ENCODE assay signal across 1 cellular context in genomic region chr6:136863752-136864151, GRCh38.
TF ChIP-seq lines count a peak whose summit lies in the region.

No MANE protein-coding gene starts in this region.

TF ChIP-seq in GM23338, 12 proteins besides CTCF, POLR2A, EP300 and RAD21 (continued from another document):
- TF ChIP-seq, protein P1, sequence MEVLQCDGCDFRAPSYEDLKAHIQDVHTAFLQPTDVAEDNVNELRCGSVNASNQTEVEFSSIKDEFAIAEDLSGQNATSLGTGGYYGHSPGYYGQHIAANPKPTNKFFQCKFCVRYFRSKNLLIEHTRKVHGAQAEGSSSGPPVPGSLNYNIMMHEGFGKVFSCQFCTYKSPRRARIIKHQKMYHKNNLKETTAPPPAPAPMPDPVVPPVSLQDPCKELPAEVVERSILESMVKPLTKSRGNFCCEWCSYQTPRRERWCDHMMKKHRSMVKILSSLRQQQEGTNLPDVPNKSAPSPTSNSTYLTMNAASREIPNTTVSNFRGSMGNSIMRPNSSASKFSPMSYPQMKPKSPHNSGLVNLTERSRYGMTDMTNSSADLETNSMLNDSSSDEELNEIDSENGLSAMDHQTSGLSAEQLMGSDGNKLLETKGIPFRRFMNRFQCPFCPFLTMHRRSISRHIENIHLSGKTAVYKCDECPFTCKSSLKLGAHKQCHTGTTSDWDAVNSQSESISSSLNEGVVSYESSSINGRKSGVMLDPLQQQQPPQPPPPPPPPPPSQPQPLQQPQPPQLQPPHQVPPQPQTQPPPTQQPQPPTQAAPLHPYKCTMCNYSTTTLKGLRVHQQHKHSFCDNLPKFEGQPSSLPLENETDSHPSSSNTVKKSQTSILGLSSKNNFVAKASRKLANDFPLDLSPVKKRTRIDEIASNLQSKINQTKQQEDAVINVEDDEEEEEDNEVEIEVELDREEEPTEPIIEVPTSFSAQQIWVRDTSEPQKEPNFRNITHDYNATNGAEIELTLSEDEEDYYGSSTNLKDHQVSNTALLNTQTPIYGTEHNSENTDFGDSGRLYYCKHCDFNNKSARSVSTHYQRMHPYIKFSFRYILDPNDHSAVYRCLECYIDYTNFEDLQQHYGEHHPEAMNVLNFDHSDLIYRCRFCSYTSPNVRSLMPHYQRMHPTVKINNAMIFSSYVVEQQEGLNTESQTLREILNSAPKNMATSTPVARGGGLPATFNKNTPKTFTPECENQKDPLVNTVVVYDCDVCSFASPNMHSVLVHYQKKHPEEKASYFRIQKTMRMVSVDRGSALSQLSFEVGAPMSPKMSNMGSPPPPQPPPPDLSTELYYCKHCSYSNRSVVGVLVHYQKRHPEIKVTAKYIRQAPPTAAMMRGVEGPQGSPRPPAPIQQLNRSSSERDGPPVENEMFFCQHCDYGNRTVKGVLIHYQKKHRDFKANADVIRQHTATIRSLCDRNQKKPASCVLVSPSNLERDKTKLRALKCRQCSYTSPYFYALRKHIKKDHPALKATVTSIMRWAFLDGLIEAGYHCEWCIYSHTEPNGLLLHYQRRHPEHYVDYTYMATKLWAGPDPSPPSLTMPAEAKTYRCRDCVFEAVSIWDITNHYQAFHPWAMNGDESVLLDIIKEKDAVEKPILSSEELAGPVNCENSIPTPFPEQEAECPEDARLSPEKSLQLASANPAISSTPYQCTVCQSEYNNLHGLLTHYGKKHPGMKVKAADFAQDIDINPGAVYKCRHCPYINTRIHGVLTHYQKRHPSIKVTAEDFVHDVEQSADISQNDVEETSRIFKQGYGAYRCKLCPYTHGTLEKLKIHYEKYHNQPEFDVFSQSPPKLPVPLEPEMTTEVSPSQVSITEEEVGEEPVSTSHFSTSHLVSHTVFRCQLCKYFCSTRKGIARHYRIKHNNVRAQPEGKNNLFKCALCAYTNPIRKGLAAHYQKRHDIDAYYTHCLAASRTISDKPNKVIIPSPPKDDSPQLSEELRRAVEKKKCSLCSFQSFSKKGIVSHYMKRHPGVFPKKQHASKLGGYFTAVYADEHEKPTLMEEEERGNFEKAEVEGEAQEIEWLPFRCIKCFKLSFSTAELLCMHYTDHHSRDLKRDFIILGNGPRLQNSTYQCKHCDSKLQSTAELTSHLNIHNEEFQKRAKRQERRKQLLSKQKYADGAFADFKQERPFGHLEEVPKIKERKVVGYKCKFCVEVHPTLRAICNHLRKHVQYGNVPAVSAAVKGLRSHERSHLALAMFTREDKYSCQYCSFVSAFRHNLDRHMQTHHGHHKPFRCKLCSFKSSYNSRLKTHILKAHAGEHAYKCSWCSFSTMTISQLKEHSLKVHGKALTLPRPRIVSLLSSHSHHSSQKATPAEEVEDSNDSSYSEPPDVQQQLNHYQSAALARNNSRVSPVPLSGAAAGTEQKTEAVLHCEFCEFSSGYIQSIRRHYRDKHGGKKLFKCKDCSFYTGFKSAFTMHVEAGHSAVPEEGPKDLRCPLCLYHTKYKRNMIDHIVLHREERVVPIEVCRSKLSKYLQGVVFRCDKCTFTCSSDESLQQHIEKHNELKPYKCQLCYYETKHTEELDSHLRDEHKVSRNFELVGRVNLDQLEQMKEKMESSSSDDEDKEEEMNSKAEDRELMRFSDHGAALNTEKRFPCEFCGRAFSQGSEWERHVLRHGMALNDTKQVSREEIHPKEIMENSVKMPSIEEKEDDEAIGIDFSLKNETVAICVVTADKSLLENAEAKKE (CRISPR knock-in tag; IDR thresholded peaks at IDR 0.05) = no peak
- no peak for TF ChIP-seq EZH2 (IDR thresholded peaks at IDR 0.05; ENCODE audit: low read depth, unreplicated experiment)
- no peak for TF ChIP-seq STAT1 (IDR thresholded peaks at IDR 0.05; ENCODE audit: unreplicated experiment)
- TF ChIP-seq ZNF331 (CRISPR knock-in tag; IDR thresholded peaks at IDR 0.05; ENCODE audit: low read depth) = no peak
- no peak for TF ChIP-seq JUNB (IDR thresholded peaks at IDR 0.05; ENCODE audit: unreplicated experiment)
- no peak for TF ChIP-seq ZNF114 (CRISPR knock-in tag; IDR thresholded peaks at IDR 0.05)
- TF ChIP-seq ETS1 (IDR thresholded peaks at IDR 0.05) = no peak
- TF ChIP-seq, protein P2, sequence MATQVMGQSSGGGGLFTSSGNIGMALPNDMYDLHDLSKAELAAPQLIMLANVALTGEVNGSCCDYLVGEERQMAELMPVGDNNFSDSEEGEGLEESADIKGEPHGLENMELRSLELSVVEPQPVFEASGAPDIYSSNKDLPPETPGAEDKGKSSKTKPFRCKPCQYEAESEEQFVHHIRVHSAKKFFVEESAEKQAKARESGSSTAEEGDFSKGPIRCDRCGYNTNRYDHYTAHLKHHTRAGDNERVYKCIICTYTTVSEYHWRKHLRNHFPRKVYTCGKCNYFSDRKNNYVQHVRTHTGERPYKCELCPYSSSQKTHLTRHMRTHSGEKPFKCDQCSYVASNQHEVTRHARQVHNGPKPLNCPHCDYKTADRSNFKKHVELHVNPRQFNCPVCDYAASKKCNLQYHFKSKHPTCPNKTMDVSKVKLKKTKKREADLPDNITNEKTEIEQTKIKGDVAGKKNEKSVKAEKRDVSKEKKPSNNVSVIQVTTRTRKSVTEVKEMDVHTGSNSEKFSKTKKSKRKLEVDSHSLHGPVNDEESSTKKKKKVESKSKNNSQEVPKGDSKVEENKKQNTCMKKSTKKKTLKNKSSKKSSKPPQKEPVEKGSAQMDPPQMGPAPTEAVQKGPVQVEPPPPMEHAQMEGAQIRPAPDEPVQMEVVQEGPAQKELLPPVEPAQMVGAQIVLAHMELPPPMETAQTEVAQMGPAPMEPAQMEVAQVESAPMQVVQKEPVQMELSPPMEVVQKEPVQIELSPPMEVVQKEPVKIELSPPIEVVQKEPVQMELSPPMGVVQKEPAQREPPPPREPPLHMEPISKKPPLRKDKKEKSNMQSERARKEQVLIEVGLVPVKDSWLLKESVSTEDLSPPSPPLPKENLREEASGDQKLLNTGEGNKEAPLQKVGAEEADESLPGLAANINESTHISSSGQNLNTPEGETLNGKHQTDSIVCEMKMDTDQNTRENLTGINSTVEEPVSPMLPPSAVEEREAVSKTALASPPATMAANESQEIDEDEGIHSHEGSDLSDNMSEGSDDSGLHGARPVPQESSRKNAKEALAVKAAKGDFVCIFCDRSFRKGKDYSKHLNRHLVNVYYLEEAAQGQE (IDR thresholded peaks at IDR 0.05; ENCODE audit: unreplicated experiment) = no peak
TF ChIP-seq in GM23338: peak in this region for 0.
